9 cellular contexts compared by ENCODE assay signal in genomic region chr3:10824468-10824867, GRCh38. TPM values are rescaled to one million over a fixed set of nuclear protein-coding genes. Genes with fewer than 3 reads are reported as not detected.
"Had no signal": no experiment of that assay in that cellular context is flagged by ENCODE, and none has a peak within 500 bp of the region (broad histone marks: within the 10 kb centered on the region; RNA-seq: fewer than 3 reads in every experiment).

No MANE protein-coding gene starts in this region.

- H3K9ac ChIP-seq: KMS-11 had no signal

- H3K4me2 ChIP-seq: KMS-11 had no signal

- H3K9me3 Mint-ChIP-seq: IgD-negative memory B cell had no signal

- H3K36me3 Mint-ChIP-seq: IgD-negative memory B cell had no signal

- DNase-seq: IMR-90, KBM-7, KG1 had no signal

- H3K4me3 Mint-ChIP-seq: IgD-negative memory B cell had no signal

- H3K4me3 ChIP-seq: K562 had no signal

- H3K27ac ChIP-seq: HL-60, KMS-11 had no signal

- H3K27ac Mint-ChIP-seq: IgD-negative memory B cell had no signal

RNA-seq across cellular contexts. Expression of gene SLC6A11, which starts 8.4 kb away (rescaled TPM):
- total RNA-seq: HT-29, HT1080, IMR-90, K562 had no signal
- polyA plus RNA-seq: IgD-negative memory B cell, IMR-90 had no signal
